In the genomic region with DNA sequence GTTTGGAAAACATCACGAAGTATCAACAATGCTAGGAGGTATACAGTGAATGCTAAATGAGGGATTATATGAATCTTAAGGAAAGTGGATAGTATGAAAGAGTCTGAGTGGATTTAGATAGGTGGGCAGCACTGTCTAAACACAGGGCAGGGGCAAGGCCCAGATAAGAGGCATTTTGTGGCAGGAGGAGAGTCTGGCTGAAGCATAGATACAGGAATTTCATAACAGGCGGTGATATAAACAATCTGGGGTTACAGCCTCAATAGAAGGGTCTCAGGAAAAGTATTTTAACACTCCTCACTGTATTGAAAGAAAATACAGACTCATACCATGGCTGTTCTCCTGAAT, we compare ENCODE assay signal across 10 cellular contexts.
A peak's percentile ranks its signal among the peaks of the same experiment; 100 is the strongest.
DNase-seq lines count a peak whose midpoint lies in the region; ATAC-seq and TF ChIP-seq lines count a peak whose summit lies in the region.
"Had no signal": no experiment of that assay in that cellular context is flagged by ENCODE, and none has a peak within 500 bp of the region (broad histone marks: within the 10 kb centered on the region; RNA-seq: fewer than 3 reads in every experiment).

No MANE protein-coding gene starts in this region.

- no TSS peak for BruUV-seq in Caco-2 (replicated peaks; lab: Mats Ljungman, UMichigan)

- WGBS in adrenal gland, 4 donors, result 79 to 93% (median 89%) methylated on average over 2 of the region's 2 CpGs
- WGBS in psoas muscle, 3 donors, result 48 to 69% (median 50%) methylated on average over 2 of the region's 2 CpGs
- 89 to 90% methylated on average over 2 of the region's 2 CpGs for WGBS in testis, 2 donors

- H3K9me3 ChIP-seq in Caco-2 (no peaks in the 10 kb centered on the region), adrenal gland (replicated peaks in 1 of 3) (no peaks in the 10 kb centered on the region), right atrium auricular region (no peaks in the 10 kb centered on the region), psoas muscle (no peaks in the 10 kb centered on the region), testis (no peaks in the 10 kb centered on the region)

- no peak overlapping the region for H3K4me3 ChIP-seq in Caco-2 (ENCODE audit: low read depth, low read length)
- H3K4me3 ChIP-seq in adrenal gland, result no peak overlapping the region
- no peak overlapping the region for H3K4me3 ChIP-seq in right atrium auricular region
- peak overlapping the region; percentile 12 for H3K4me3 ChIP-seq in psoas muscle
- H3K4me3 ChIP-seq in testis, result no peak overlapping the region
- H3K4me3 ChIP-seq: BLaER1 treated with 17β-estradiol and CSF1 and Interleukin-3, amounts not matched to agents 10 nM and 100 nM had no signal

- DNase-seq in Caco-2, result no peak
- no peak for DNase-seq in adrenal gland
- no peak for DNase-seq in right atrium auricular region (ENCODE audit: low spot score)
- DNase-seq in psoas muscle, result no peak
- DNase-seq in NCI-H2081 treated with DMSO at 0.1 percent for 48 hours (lab: John Stamatoyannopoulos, UW), result no peak
- no peak for DNase-seq in superior temporal gyrus (ENCODE audit: extremely low spot score)
- DNase-seq in testis, result no peak
- DNase-seq: activated CD4-positive, alpha-beta memory T cell treated with anti-CD3 and anti-CD28 coated beads, Interleukin-2, amount 10 ng/mL, durations not matched to agents 7 days and 5 days had no signal

- TF ChIP-seq CTCF in Caco-2 (IDR thresholded peaks at IDR 0.05; ENCODE audit: insufficient read depth in 1 of 2, low read depth in 1 of 2, low read length in 1 of 2, severe bottlenecking in 1 of 2, unreplicated experiment in 1 of 2) (no peak), adrenal gland (IDR thresholded peaks at IDR 0.05) (no peak), right atrium auricular region (IDR thresholded peaks at IDR 0.05) (no peak), psoas muscle (IDR thresholded peaks at IDR 0.05) (no peak), testis (IDR thresholded peaks at IDR 0.05) (no peak)

- H3K27me3 ChIP-seq in Caco-2 (replicated peaks; ENCODE audit: control insufficient read depth, insufficient read depth, low read length) (no peaks in the 10 kb centered on the region), adrenal gland (no peaks in the 10 kb centered on the region), right atrium auricular region (no peaks in the 10 kb centered on the region), psoas muscle (ENCODE audit: insufficient read depth in 3 of 3, low read length in 2 of 3) (no peaks in the 10 kb centered on the region), testis (no peaks in the 10 kb centered on the region)
- H3K27me3 ChIP-seq: BLaER1 treated with 17β-estradiol and CSF1 and Interleukin-3, amounts not matched to agents 10 nM and 100 nM had no signal

- peaks cover 65% of the 10 kb centered on the region for H3K36me3 Mint-ChIP-seq in Caco-2 (ENCODE audit: insufficient read depth, unreplicated experiment)

- peak overlapping the region; percentile 62 to 90 (median 77) for H3K27ac ChIP-seq in adrenal gland
- peak overlapping the region; percentile 80 to 91 for H3K27ac ChIP-seq in right atrium auricular region
- H3K27ac ChIP-seq in psoas muscle, result peak overlapping the region; percentile 90
- H3K27ac ChIP-seq in testis, result peak overlapping the region in 1 of 2 donors; percentile 70
- H3K27ac ChIP-seq: BLaER1 treated with 17β-estradiol and CSF1 and Interleukin-3, amounts not matched to agents 10 nM and 100 nM had no signal

- H3K27me3 Mint-ChIP-seq in Caco-2 (ENCODE audit: insufficient read depth, unreplicated experiment), result no peaks in the 10 kb centered on the region
- H3K27me3 Mint-ChIP-seq: activated CD4-positive, alpha-beta memory T cell treated with anti-CD3 and anti-CD28 coated beads, Interleukin-2, amount 10 ng/mL, durations not matched to agents 7 days and 5 days had no signal

- no peak overlapping the region for H3K4me3 Mint-ChIP-seq in Caco-2 (ENCODE audit: unreplicated experiment)
- H3K4me3 Mint-ChIP-seq: activated CD4-positive, alpha-beta memory T cell treated with anti-CD3 and anti-CD28 coated beads, Interleukin-2, amount 10 ng/mL, durations not matched to agents 7 days and 5 days had no signal

- H3K27ac Mint-ChIP-seq in Caco-2 (ENCODE audit: unreplicated experiment), result peak overlapping the region; percentile 28
- H3K27ac Mint-ChIP-seq: activated CD4-positive, alpha-beta memory T cell treated with anti-CD3 and anti-CD28 coated beads, Interleukin-2, amount 10 ng/mL, durations not matched to agents 7 days and 5 days had no signal

- POLR2A ChIA-PET in Caco-2 (lab: Charles Lee), result no interaction called here

- no peak for TF ChIP-seq POLR2A in adrenal gland (IDR thresholded peaks at IDR 0.05)
- no peak for TF ChIP-seq POLR2A in testis (IDR thresholded peaks at IDR 0.05)

- H3K36me3 ChIP-seq in Caco-2 (ENCODE audit: control insufficient read depth, insufficient read depth, low read length) (peaks cover 2% of the 10 kb centered on the region), adrenal gland (replicated peaks in 1 of 2) (peaks cover 0 to 5% of the 10 kb centered on the region in 2 donors), right atrium auricular region (peaks cover 27% of the 10 kb centered on the region), psoas muscle (ENCODE audit: insufficient read depth in 1 of 2, low read depth in 1 of 2) (peaks cover 0 to 9% of the 10 kb centered on the region in 2 donors), testis (ENCODE audit: low read depth, missing control alignments) (no peaks in the 10 kb centered on the region)

- CTCF ChIA-PET in Caco-2 (lab: Charles Lee), result no interaction called here

- peak in 3 of 4 donors; percentile 6 to 19 (median 10) for ATAC-seq in psoas muscle
- ATAC-seq in HG03108 (IDR thresholded peaks at IDR 0.05; ENCODE audit: unreplicated experiment), result no peak

- intact Hi-C loops in Caco-2 (cut with micrococcal nuclease; ENCODE audit: unreplicated experiment), result no loop called here
- intact Hi-C loops in adrenal gland (cut with DNase I), result no loop called here
- intact Hi-C loops in psoas muscle (cut with DNase I), result no loop called here
- intact Hi-C loops in testis (cut with DNase I; ENCODE audit: low total_unique reads), result no loop called here

- peaks cover 16% of the 10 kb centered on the region for H3K9me3 Mint-ChIP-seq in Caco-2 (ENCODE audit: unreplicated experiment)

- peaks cover 18% of the 10 kb centered on the region for H3K4me1 ChIP-seq in Caco-2
- H3K4me1 ChIP-seq in adrenal gland (replicated peaks in 1 of 2), result peaks cover 18 to 37% of the 10 kb centered on the region in 2 donors
- peaks cover 0 to 46% of the 10 kb centered on the region in 2 donors for H3K4me1 ChIP-seq in right atrium auricular region
- peaks cover 52% of the 10 kb centered on the region for H3K4me1 ChIP-seq in psoas muscle
- peaks cover 20% of the 10 kb centered on the region for H3K4me1 ChIP-seq in testis

- H3K4me1 Mint-ChIP-seq in Caco-2 (ENCODE audit: low read depth, unreplicated experiment), result peaks cover 20% of the 10 kb centered on the region
